In genomic region chr10:78972947-78973900, GRCh38 we compare ENCODE assay signal across 8 cellular contexts.
DNase-seq lines count a peak whose midpoint lies in the region; ATAC-seq, FAIRE-seq and TF ChIP-seq lines count a peak whose summit lies in the region.

No MANE protein-coding gene starts in this region.

- ATAC-seq in GM18868 (IDR thresholded peaks at IDR 0.05; ENCODE audit: unreplicated experiment) (peak; percentile 84), HG03108 (IDR thresholded peaks at IDR 0.05; ENCODE audit: unreplicated experiment) (peak; percentile 80)

- H3K27ac ChIP-seq in A673 (ENCODE audit: low read depth, low read length, poor library complexity, severe bottlenecking) = peak overlapping the region; percentile 80
- H3K27ac ChIP-seq in WERI-Rb-1 = peak overlapping the region; percentile 98
- H3K27ac ChIP-seq in skin epidermis = peak overlapping the region; percentile 91 to 98 (median 96)

- POLR2A ChIA-PET in A673 (lab: Charles Lee; ENCODE audit: low non-redundant PET) = interaction anchor here (0.6 to 1.2 kb wide), 3 partner anchors 11 to 40 kb away, joined by 7 to 16 read pairs (median 14); no protein-coding TSS in a partner anchor

- peaks cover 20% of the 10 kb centered on the region for H3K4me1 ChIP-seq in A673 (ENCODE audit: insufficient read depth, low read length, poor library complexity, severe bottlenecking)

- H3K27me3 ChIP-seq in A673 (replicated peaks; ENCODE audit: insufficient read depth, low read depth, low read length, poor library complexity) (no peaks in the 10 kb centered on the region), WERI-Rb-1 (ENCODE audit: insufficient read depth, low read depth, severe bottlenecking) (no peaks in the 10 kb centered on the region), bronchial epithelial cell (ENCODE audit: control insufficient read depth, insufficient read depth, low read length) (no peaks in the 10 kb centered on the region)

- no peak for FAIRE-seq in bronchial epithelial cell (lab: Jason Lieb, UNC)

- H3K4me3 ChIP-seq in A673 (ENCODE audit: low read depth, low read length, poor library complexity, severe bottlenecking) (peak overlapping the region; percentile 51), WERI-Rb-1 (ENCODE audit: low read depth, low read length) (peak overlapping the region; percentile 57), bronchial epithelial cell (ENCODE audit: low read depth, low read length) (peak overlapping the region; percentile 38), skin epidermis (peak overlapping the region; percentile 31 to 55 (median 46))

- H3K36me3 ChIP-seq in A673 (ENCODE audit: insufficient read depth, low read length, poor library complexity, severe bottlenecking) (no peaks in the 10 kb centered on the region), WERI-Rb-1 (no peaks in the 10 kb centered on the region), bronchial epithelial cell (ENCODE audit: control insufficient read depth, insufficient read depth, low read length) (no peaks in the 10 kb centered on the region)

- CTCF ChIA-PET in A673 (lab: Charles Lee) = interaction anchor here (0.6 to 1.0 kb wide), 3 partner anchors 9 to 93 kb away, joined by 3 to 8 read pairs (median 4); no protein-coding TSS in a partner anchor

- DNase-seq in A673 (ENCODE audit: low spot score) = peak; percentile 95
- peak; percentile 67 for DNase-seq in NCI-H2171 (lab: John Stamatoyannopoulos, UW)
- DNase-seq in WERI-Rb-1 = peak; percentile 86
- DNase-seq in bronchial epithelial cell (ENCODE audit: low read depth) = peak; percentile 82
- peak; percentile 92 for DNase-seq in iPS-NIHi11 (ENCODE audit: low spot score)

- TSS peak; percentile 76 for BruUV-seq in A673 (replicated peaks; lab: Mats Ljungman, UMichigan)

- intact Hi-C loops in A673 (cut with micrococcal nuclease; ENCODE audit: unreplicated experiment) = loop anchor here (5.0 to 10.0 kb wide), 2 partner anchors 94 to 222 kb away; partner anchors contain the start of gene ZMIZ1

- no peaks in the 10 kb centered on the region for H3K9me3 ChIP-seq in A673 (ENCODE audit: low read depth, low read length, poor library complexity, severe bottlenecking)
- no peaks in the 10 kb centered on the region for H3K9me3 ChIP-seq in WERI-Rb-1 (ENCODE audit: severe bottlenecking)

- no peak for TF ChIP-seq CTCF in A673 (conservative IDR thresholded peaks at IDR 0.05; ENCODE audit: low read depth, low read length)
- no peak for TF ChIP-seq CTCF in WERI-Rb-1 (IDR thresholded peaks at IDR 0.05; ENCODE audit: low read depth, low read length)
- TF ChIP-seq CTCF in bronchial epithelial cell (IDR thresholded peaks at IDR 0.05; ENCODE audit: insufficient read depth, low read length, severe bottlenecking) = no peak

Comparison
In these comparisons a context has a peak if more than half of its experiments do, and no peak if none do; other contexts are left out.
1. Peak in every context shown above with its lines: DNase-seq, ATAC-seq, H3K4me3 ChIP-seq and H3K27ac ChIP-seq.